ENCODE assay signal across 13 cellular contexts in the genomic region with DNA sequence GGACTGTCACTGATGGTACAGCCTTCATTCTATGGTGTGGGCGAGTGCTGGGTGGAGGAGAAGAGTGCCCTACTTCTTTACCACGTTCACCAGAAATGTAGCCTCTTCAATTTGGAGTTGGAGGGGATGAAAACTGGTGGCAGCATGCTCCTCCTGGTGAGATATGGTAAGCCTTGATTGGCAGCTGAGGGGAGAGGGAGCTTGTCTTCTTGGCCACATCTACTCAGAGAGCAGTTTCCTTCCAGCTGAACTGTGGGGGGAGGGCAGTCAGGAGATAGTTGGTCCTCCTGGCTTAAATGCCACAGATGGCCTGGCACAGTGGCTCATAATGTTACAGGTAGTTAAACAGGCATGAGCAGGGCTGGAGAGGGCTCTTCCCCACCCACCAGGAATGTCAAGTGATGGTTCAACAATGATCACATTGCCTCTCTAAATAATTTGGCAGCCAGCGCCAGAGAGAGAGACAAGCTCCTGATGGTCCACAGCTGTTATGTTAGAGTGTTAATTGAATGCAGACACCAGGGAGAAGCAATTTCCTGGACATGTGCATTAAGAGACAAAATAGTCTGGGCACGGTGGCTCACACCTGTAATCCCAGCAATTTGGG. TPM values are rescaled to one million over a fixed set of nuclear protein-coding genes. Genes with fewer than 3 reads are reported as not detected.
A peak's percentile ranks its signal among the peaks of the same experiment; 100 is the strongest.
DNase-seq lines count a peak whose midpoint lies in the region; ATAC-seq and TF ChIP-seq lines count a peak whose summit lies in the region.
"Had no signal": no experiment of that assay in that cellular context is flagged by ENCODE, and none has a peak within 500 bp of the region (broad histone marks: within the 10 kb centered on the region; RNA-seq: fewer than 3 reads in every experiment).

No MANE protein-coding gene starts in this region.

- DNase-seq in AG08395 (ENCODE audit: low spot score): peak; percentile 20
- peak; percentile 83 for DNase-seq in DMS79 (lab: John Stamatoyannopoulos, UW)
- peak; percentile 67 for DNase-seq in NCI-H2171 treated with DMSO at 0.1 percent for 48 hours (lab: John Stamatoyannopoulos, UW)
- DNase-seq in activated T-helper 1 cell treated with anti-CD3 and anti-CD28 coated beads, Interleukin-12 subunit alpha, Interleukin-12 subunit beta, Interleukin-2, Interleukin-4 antibody, amounts not matched to agents 30 ng/mL and 10 ng/mL and 1 ng/mL, durations not matched to agents 14 hours and 24 hours and 36 hours (ENCODE audit: low spot score): no peak
- DNase-seq in lower leg skin (ENCODE audit: low spot score in 2 of 2): no peak
- DNase-seq in left colon: no peak
- no peak for DNase-seq in stimulated activated CD4-positive, alpha-beta T cell treated with anti-CD3 and anti-CD28 coated beads, Interleukin-2, amount 100 ng/mL, for 24 hours
- no peak for DNase-seq in stimulated activated CD4-positive, alpha-beta T cell treated with anti-CD3 and anti-CD28 coated beads, Interleukin-4, amount 100 ng/mL, for 24 hours
- DNase-seq: aorta, C1 segment of cervical spinal cord, HCEC 1CT, naive B cell, sigmoid colon had no signal

- H3K4me1 Mint-ChIP-seq in activated T-helper 1 cell treated with anti-CD3 and anti-CD28 coated beads, Interleukin-12 subunit alpha, Interleukin-12 subunit beta, Interleukin-2, Interleukin-4 antibody, amounts not matched to agents 30 ng/mL and 10 ng/mL and 1 ng/mL, durations not matched to agents 14 hours and 24 hours and 36 hours (ENCODE audit: low read depth): no peaks in the 10 kb centered on the region

- H3K27me3 Mint-ChIP-seq in activated T-helper 1 cell treated with anti-CD3 and anti-CD28 coated beads, Interleukin-12 subunit alpha, Interleukin-12 subunit beta, Interleukin-2, Interleukin-4 antibody, amounts not matched to agents 30 ng/mL and 10 ng/mL and 1 ng/mL, durations not matched to agents 14 hours and 24 hours and 36 hours (ENCODE audit: insufficient read depth): no peaks in the 10 kb centered on the region
- H3K27me3 Mint-ChIP-seq: naive B cell had no signal

- H3K27ac Mint-ChIP-seq in activated T-helper 1 cell treated with anti-CD3 and anti-CD28 coated beads, Interleukin-12 subunit alpha, Interleukin-12 subunit beta, Interleukin-2, Interleukin-4 antibody, amounts not matched to agents 30 ng/mL and 10 ng/mL and 1 ng/mL, durations not matched to agents 14 hours and 24 hours and 36 hours: peak overlapping the region; percentile 70
- H3K27ac Mint-ChIP-seq: naive B cell had no signal

- no peak overlapping the region for H3K4me3 ChIP-seq in lower leg skin (ENCODE audit: low read depth, poor library complexity, severe bottlenecking)
- H3K4me3 ChIP-seq: sigmoid colon had no signal

- no peak for TF ChIP-seq POLR2A in lower leg skin (IDR thresholded peaks at IDR 0.05)

- no peaks in the 10 kb centered on the region for H3K9me3 Mint-ChIP-seq in activated T-helper 1 cell treated with anti-CD3 and anti-CD28 coated beads, Interleukin-12 subunit alpha, Interleukin-12 subunit beta, Interleukin-2, Interleukin-4 antibody, amounts not matched to agents 30 ng/mL and 10 ng/mL and 1 ng/mL, durations not matched to agents 14 hours and 24 hours and 36 hours
- H3K9me3 Mint-ChIP-seq: naive B cell had no signal

- intact Hi-C loops in activated T-helper 1 cell treated with anti-CD3 and anti-CD28 coated beads, Interleukin-12 subunit alpha, Interleukin-12 subunit beta, Interleukin-2, Interleukin-4 antibody, amounts not matched to agents 30 ng/mL and 10 ng/mL and 1 ng/mL, durations not matched to agents 14 hours and 24 hours and 36 hours (cut with micrococcal nuclease): no loop called here
- intact Hi-C loops in lower leg skin (cut with DNase I; ENCODE audit: low total_unique reads) (no loop called here), left colon (cut with DNase I, micrococcal nuclease) (no loop called here)

- H3K4me3 Mint-ChIP-seq in activated T-helper 1 cell treated with anti-CD3 and anti-CD28 coated beads, Interleukin-12 subunit alpha, Interleukin-12 subunit beta, Interleukin-2, Interleukin-4 antibody, amounts not matched to agents 30 ng/mL and 10 ng/mL and 1 ng/mL, durations not matched to agents 14 hours and 24 hours and 36 hours: no peak overlapping the region
- H3K4me3 Mint-ChIP-seq: naive B cell had no signal

- ATAC-seq in left colon: no peak

- no peak for TF ChIP-seq CTCF in lower leg skin (IDR thresholded peaks at IDR 0.05)

- peaks cover 2% of the 10 kb centered on the region for H3K36me3 Mint-ChIP-seq in activated T-helper 1 cell treated with anti-CD3 and anti-CD28 coated beads, Interleukin-12 subunit alpha, Interleukin-12 subunit beta, Interleukin-2, Interleukin-4 antibody, amounts not matched to agents 30 ng/mL and 10 ng/mL and 1 ng/mL, durations not matched to agents 14 hours and 24 hours and 36 hours (ENCODE audit: low read depth)
- H3K36me3 Mint-ChIP-seq: naive B cell had no signal

- WGBS in lower leg skin, 2 donors: 67 to 79% methylated on average over 4 of the region's 4 CpGs

RNA-seq across cellular contexts. Expression of gene MAPK3, which starts 9.0 kb away (rescaled TPM):
- 53.7 and 58.3 TPM in 2 replicates for total RNA-seq in activated T-helper 1 cell treated with anti-CD3 and anti-CD28 coated beads, Interleukin-12 subunit alpha, Interleukin-12 subunit beta, Interleukin-2, Interleukin-4 antibody, amounts not matched to agents 30 ng/mL and 10 ng/mL and 1 ng/mL, durations not matched to agents 14 hours and 24 hours and 36 hours
- total RNA-seq in lower leg skin: 10 to 100 TPM; 39.6 to 62.3 (median 49.6) TPM
- 100 to 1,000 TPM; 354 to 370 TPM for total RNA-seq in left colon

RNA-seq across cellular contexts. Expression of gene GDPD3, which starts 18.6 kb away (rescaled TPM):
- 4.3 and 6.3 TPM in 2 replicates for total RNA-seq in activated T-helper 1 cell treated with anti-CD3 and anti-CD28 coated beads, Interleukin-12 subunit alpha, Interleukin-12 subunit beta, Interleukin-2, Interleukin-4 antibody, amounts not matched to agents 30 ng/mL and 10 ng/mL and 1 ng/mL, durations not matched to agents 14 hours and 24 hours and 36 hours
- total RNA-seq in lower leg skin (10 to 100 TPM in 3 of 4 donors, 1 to 10 TPM in 1; 7.4 to 15.2 (median 11.6) TPM), left colon (10 to 100 TPM; 62.3 to 88.7 TPM)

RNA-seq across cellular contexts. Expression of gene YPEL3, which starts 36.0 kb away (rescaled TPM):
- total RNA-seq in activated T-helper 1 cell treated with anti-CD3 and anti-CD28 coated beads, Interleukin-12 subunit alpha, Interleukin-12 subunit beta, Interleukin-2, Interleukin-4 antibody, amounts not matched to agents 30 ng/mL and 10 ng/mL and 1 ng/mL, durations not matched to agents 14 hours and 24 hours and 36 hours: 14.5 and 15.1 TPM in 2 replicates
- total RNA-seq in lower leg skin (100 to 1,000 TPM; 185 to 351 (median 229) TPM), left colon (10 to 100 TPM; 30.5 to 58.2 TPM)

RNA-seq across cellular contexts. Expression of gene TBX6, which starts 40.2 kb away (rescaled TPM):
- total RNA-seq in activated T-helper 1 cell treated with anti-CD3 and anti-CD28 coated beads, Interleukin-12 subunit alpha, Interleukin-12 subunit beta, Interleukin-2, Interleukin-4 antibody, amounts not matched to agents 30 ng/mL and 10 ng/mL and 1 ng/mL, durations not matched to agents 14 hours and 24 hours and 36 hours: 1.6 and 1.8 TPM in 2 replicates
- 1 to 10 TPM; 2.6 to 7.2 (median 3.8) TPM for total RNA-seq in lower leg skin
- total RNA-seq in left colon: 1 to 10 TPM in 1 of 2 donors, under 1 TPM in 1; 0.92 to 1.1 TPM

RNA-seq across cellular contexts. Expression of gene CORO1A, which starts 51.4 kb away (rescaled TPM):
- total RNA-seq in activated T-helper 1 cell treated with anti-CD3 and anti-CD28 coated beads, Interleukin-12 subunit alpha, Interleukin-12 subunit beta, Interleukin-2, Interleukin-4 antibody, amounts not matched to agents 30 ng/mL and 10 ng/mL and 1 ng/mL, durations not matched to agents 14 hours and 24 hours and 36 hours: 816 and 819 TPM in 2 replicates
- total RNA-seq in lower leg skin (10 to 100 TPM; 16.7 to 44.4 (median 27.0) TPM), left colon (10 to 100 TPM in 1 of 2 donors, 1 to 10 TPM in 1; 7.6 to 24.5 TPM)

Comparison
In these comparisons a context has a peak if more than half of its experiments do, and no peak if none do; other contexts are left out.
1. DNase-seq: peak in AG08395 (single experiment), DMS79 (single experiment) and NCI-H2171 treated with DMSO at 0.1 percent for 48 hours (single experiment); none in activated T-helper 1 cell treated with anti-CD3 and anti-CD28 coated beads, Interleukin-12 subunit alpha, Interleukin-12 subunit beta, Interleukin-2, Interleukin-4 antibody, amounts not matched to agents 30 ng/mL and 10 ng/mL and 1 ng/mL, durations not matched to agents 14 hours and 24 hours and 36 hours (single experiment), lower leg skin (0 of 2), left colon (0 of 2), stimulated activated CD4-positive, alpha-beta T cell treated with anti-CD3 and anti-CD28 coated beads, Interleukin-2, amount 100 ng/mL, for 24 hours (0 of 2) and stimulated activated CD4-positive, alpha-beta T cell treated with anti-CD3 and anti-CD28 coated beads, Interleukin-4, amount 100 ng/mL, for 24 hours (single experiment).